Comparison of ENCODE assay signal across 7 cellular contexts in the genomic region with DNA sequence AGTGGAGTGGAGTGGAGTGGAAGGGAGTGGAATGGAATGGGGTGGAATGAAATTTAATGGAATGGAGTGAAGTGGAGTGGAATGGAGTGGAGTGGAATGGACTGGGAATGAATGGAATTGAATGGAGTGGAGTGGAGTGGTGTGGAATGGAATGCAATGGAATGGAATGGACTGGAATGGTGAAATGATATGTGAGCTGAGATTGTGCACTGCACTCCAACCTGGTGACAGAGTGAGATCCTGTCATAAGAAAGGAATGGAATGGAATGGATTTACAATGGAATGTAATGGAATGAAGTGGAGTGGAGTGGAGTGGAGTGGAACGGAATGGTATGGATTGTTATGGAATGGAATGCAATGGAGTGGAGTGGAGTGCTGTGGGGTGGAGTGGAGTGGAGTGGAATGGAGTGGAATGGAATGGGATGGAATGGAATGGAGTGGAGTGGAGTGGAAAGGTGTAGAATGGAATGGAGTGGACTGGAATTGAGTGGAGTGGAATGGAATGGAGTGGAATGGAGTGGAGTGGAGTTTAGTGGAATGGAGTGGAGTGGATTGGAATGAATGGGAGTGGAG.
DNase-seq lines count a peak whose midpoint lies in the region; ATAC-seq and TF ChIP-seq lines count a peak whose summit lies in the region.
"Not testable (repeated sequence)": the region's sequence is repeated elsewhere in the genome, so short reads cannot be mapped to it uniquely, and the experiment has no call there.

No MANE protein-coding gene starts in this region.

- peaks cover 48% of the 10 kb centered on the region for H3K9me3 ChIP-seq in iPS-15b (ENCODE audit: control insufficient read depth, insufficient read depth, low read length)
- peaks cover 50% of the 10 kb centered on the region for H3K9me3 ChIP-seq in mucosa of descending colon

- H3K4me3 Mint-ChIP-seq in T-cell; stimulated activated effector memory CD8-positive, alpha-beta T cell treated with anti-CD3 and anti-CD28 coated beads, Interleukin-12 subunit alpha, Interleukin-12 subunit beta, amount 100 ng/mL, for 72 hours: not testable (repeated sequence)

- H3K36me3 ChIP-seq in iPS-15b (ENCODE audit: control insufficient read depth, insufficient read depth, low read length); mucosa of descending colon (ENCODE audit: low read depth): not testable (repeated sequence)

- ATAC-seq in GM18498 (IDR thresholded peaks at IDR 0.05; ENCODE audit: unreplicated experiment): peak; percentile 43
- peak; percentile 55 for ATAC-seq in HG02798 (IDR thresholded peaks at IDR 0.05; ENCODE audit: poor library complexity, unreplicated experiment)
- peak in 3 of 4 experiments; percentile 29 to 48 (median 41) for ATAC-seq in T-cell (replicated peaks in 1 of 4)
- ATAC-seq in foreskin keratinocyte: peak; percentile 49
- ATAC-seq in mucosa of descending colon: peak; percentile 69
- peak; percentile 45 for ATAC-seq in stimulated activated effector memory CD8-positive, alpha-beta T cell treated with anti-CD3 and anti-CD28 coated beads, Interleukin-12 subunit alpha, Interleukin-12 subunit beta, amount 100 ng/mL, for 72 hours

- CTCF ChIA-PET in T-cell (lab: Charles Lee): not testable (repeated sequence)

- DNase-seq in T-cell; foreskin keratinocyte; mucosa of descending colon; stimulated activated effector memory CD8-positive, alpha-beta T cell treated with anti-CD3 and anti-CD28 coated beads, Interleukin-12 subunit alpha, Interleukin-12 subunit beta, amount 100 ng/mL, for 72 hours (ENCODE audit: low spot score in 2 of 2): not testable (repeated sequence)

- not testable (repeated sequence) for H3K4me1 ChIP-seq in foreskin keratinocyte; iPS-15b (ENCODE audit: control insufficient read depth, insufficient read depth, low read length); mucosa of descending colon (ENCODE audit: low read depth)

- not testable (repeated sequence) for H3K4me1 Mint-ChIP-seq in T-cell; stimulated activated effector memory CD8-positive, alpha-beta T cell treated with anti-CD3 and anti-CD28 coated beads, Interleukin-12 subunit alpha, Interleukin-12 subunit beta, amount 100 ng/mL, for 72 hours

- POLR2A ChIA-PET in T-cell (lab: Charles Lee): not testable (repeated sequence)

- H3K36me3 Mint-ChIP-seq in T-cell; stimulated activated effector memory CD8-positive, alpha-beta T cell treated with anti-CD3 and anti-CD28 coated beads, Interleukin-12 subunit alpha, Interleukin-12 subunit beta, amount 100 ng/mL, for 72 hours: not testable (repeated sequence)

- H3K27ac Mint-ChIP-seq in T-cell; stimulated activated effector memory CD8-positive, alpha-beta T cell treated with anti-CD3 and anti-CD28 coated beads, Interleukin-12 subunit alpha, Interleukin-12 subunit beta, amount 100 ng/mL, for 72 hours: not testable (repeated sequence)

- not testable (repeated sequence) for H3K9me3 Mint-ChIP-seq in T-cell; stimulated activated effector memory CD8-positive, alpha-beta T cell treated with anti-CD3 and anti-CD28 coated beads, Interleukin-12 subunit alpha, Interleukin-12 subunit beta, amount 100 ng/mL, for 72 hours

- H3K27me3 Mint-ChIP-seq in T-cell: not testable (repeated sequence)

- H3K27ac ChIP-seq in foreskin keratinocyte: not testable (repeated sequence)

- not testable (repeated sequence) for TF ChIP-seq CTCF in foreskin keratinocyte (conservative IDR thresholded peaks at IDR 0.05); mucosa of descending colon (IDR thresholded peaks at IDR 0.05)

- not testable (repeated sequence) for H3K27me3 ChIP-seq in foreskin keratinocyte; iPS-15b (ENCODE audit: control insufficient read depth, insufficient read depth, low read length)

- H3K4me3 ChIP-seq in iPS-15b (ENCODE audit: low read depth, low read length): peak overlapping the region; percentile 0
- not testable (repeated sequence) for H3K4me3 ChIP-seq in mucosa of descending colon

- intact Hi-C loops in mucosa of descending colon (cut with DNase I, micrococcal nuclease): not testable (repeated sequence)

- not testable (repeated sequence) for H3K9ac ChIP-seq in iPS-15b (ENCODE audit: low read depth, low read length)
